19 cellular contexts compared by ENCODE assay signal in genomic region chr3:153169793-153170386, GRCh38.
"Had no signal": no experiment of that assay in that cellular context is flagged by ENCODE, and none has a peak within 500 bp of the region (broad histone marks: within the 10 kb centered on the region; RNA-seq: fewer than 3 reads in every experiment).

No MANE protein-coding gene starts in this region.

- H3K4me3 Mint-ChIP-seq: activated B cell treated with CpG ODN at 0.5 μM for 24 hours; activated CD4-positive, alpha-beta T cell treated with anti-CD3 and anti-CD28 coated beads for 36 hours; activated naive CD8-positive, alpha-beta T cell treated with anti-CD3 and anti-CD28 coated beads, Interleukin-2, amount 50 U/mL, for 24 hours; naive B cell; neural progenitor cell; stimulated activated naive B cell treated with anti-CD40 and anti-IgM and Interleukin-4, amounts not matched to agents 10 μg/mL and 1 μg/mL and 100 μg/mL, for 72 hours; type B pancreatic cell had no signal

- H3K9me3 ChIP-seq: left lung, sigmoid colon, vagina had no signal

- H3K9me3 Mint-ChIP-seq: activated B cell treated with CpG ODN at 0.5 μM for 24 hours; activated naive CD8-positive, alpha-beta T cell treated with anti-CD3 and anti-CD28 coated beads, Interleukin-2, amount 50 U/mL, for 24 hours; naive B cell; neural progenitor cell; stimulated activated naive B cell treated with anti-CD40 and anti-IgM and Interleukin-4, amounts not matched to agents 10 μg/mL and 1 μg/mL and 100 μg/mL, for 72 hours; type B pancreatic cell had no signal

- H3K36me3 Mint-ChIP-seq: naive B cell, neural progenitor cell had no signal

- H3K36me3 ChIP-seq: sigmoid colon, vagina had no signal

- ATAC-seq: activated CD4-positive, alpha-beta T cell treated with anti-CD3 and anti-CD28 coated beads for 36 hours; activated naive CD8-positive, alpha-beta T cell treated with anti-CD3 and anti-CD28 coated beads, Interleukin-2, amount 50 U/mL, for 24 hours; left lung; stimulated activated naive B cell treated with anti-CD40 and anti-IgM and Interleukin-4, amounts not matched to agents 10 μg/mL and 1 μg/mL and 100 μg/mL, for 72 hours had no signal

- H3K9ac ChIP-seq: neural progenitor cell had no signal

- H3K4me3 ChIP-seq: left lung, lung, neural progenitor cell, sigmoid colon, smooth muscle cell, vagina had no signal

- H3K27me3 Mint-ChIP-seq: activated B cell treated with CpG ODN at 0.5 μM for 24 hours; activated CD4-positive, alpha-beta T cell treated with anti-CD3 and anti-CD28 coated beads for 36 hours; activated naive CD8-positive, alpha-beta T cell treated with anti-CD3 and anti-CD28 coated beads, Interleukin-2, amount 50 U/mL, for 24 hours; naive B cell; stimulated activated naive B cell treated with anti-CD40 and anti-IgM and Interleukin-4, amounts not matched to agents 10 μg/mL and 1 μg/mL and 100 μg/mL, for 72 hours; type B pancreatic cell had no signal

- H3K27me3 ChIP-seq: left lung, neural progenitor cell, sigmoid colon, vagina had no signal

- H3K27ac ChIP-seq: left lung, neural progenitor cell, sigmoid colon, vagina had no signal

- H3K27ac Mint-ChIP-seq: activated B cell treated with CpG ODN at 0.5 μM for 24 hours; activated CD4-positive, alpha-beta T cell treated with anti-CD3 and anti-CD28 coated beads for 36 hours; activated naive CD8-positive, alpha-beta T cell treated with anti-CD3 and anti-CD28 coated beads, Interleukin-2, amount 50 U/mL, for 24 hours; neural progenitor cell; stimulated activated naive B cell treated with anti-CD40 and anti-IgM and Interleukin-4, amounts not matched to agents 10 μg/mL and 1 μg/mL and 100 μg/mL, for 72 hours; type B pancreatic cell had no signal

- H2AFZ ChIP-seq: neural progenitor cell had no signal

- H3K4me2 ChIP-seq: neural progenitor cell, smooth muscle cell had no signal

- DNase-seq: activated B cell treated with CpG ODN at 0.5 μM for 24 hours; activated CD4-positive, alpha-beta T cell treated with anti-CD3 and anti-CD28 coated beads for 36 hours; activated CD4-positive, alpha-beta T cell treated with anti-CD3 and anti-CD28 coated beads, Interleukin-2, amount 50 U/mL, for 48 hours; activated gamma-delta T cell; activated naive CD4-positive, alpha-beta T cell treated with anti-CD3 and anti-CD28 coated beads, Interleukin-2, amount 50 U/mL, for 16 hours; activated naive CD8-positive, alpha-beta T cell treated with anti-CD3 and anti-CD28 coated beads, Interleukin-2, amount 50 U/mL, for 24 hours; cortex of kidney; kidney glomerular epithelial cell; left lung; naive B cell; sigmoid colon; stimulated activated CD4-positive, alpha-beta T cell treated with anti-CD3 and anti-CD28 coated beads, Interleukin-15, amount 100 ng/mL, for 24 hours; stimulated activated naive B cell treated with anti-CD40 and anti-IgM and Interleukin-4, amounts not matched to agents 10 μg/mL and 1 μg/mL and 100 μg/mL, for 72 hours; T1000 had no signal
